12 cellular contexts compared by ENCODE assay signal in the genomic region with DNA sequence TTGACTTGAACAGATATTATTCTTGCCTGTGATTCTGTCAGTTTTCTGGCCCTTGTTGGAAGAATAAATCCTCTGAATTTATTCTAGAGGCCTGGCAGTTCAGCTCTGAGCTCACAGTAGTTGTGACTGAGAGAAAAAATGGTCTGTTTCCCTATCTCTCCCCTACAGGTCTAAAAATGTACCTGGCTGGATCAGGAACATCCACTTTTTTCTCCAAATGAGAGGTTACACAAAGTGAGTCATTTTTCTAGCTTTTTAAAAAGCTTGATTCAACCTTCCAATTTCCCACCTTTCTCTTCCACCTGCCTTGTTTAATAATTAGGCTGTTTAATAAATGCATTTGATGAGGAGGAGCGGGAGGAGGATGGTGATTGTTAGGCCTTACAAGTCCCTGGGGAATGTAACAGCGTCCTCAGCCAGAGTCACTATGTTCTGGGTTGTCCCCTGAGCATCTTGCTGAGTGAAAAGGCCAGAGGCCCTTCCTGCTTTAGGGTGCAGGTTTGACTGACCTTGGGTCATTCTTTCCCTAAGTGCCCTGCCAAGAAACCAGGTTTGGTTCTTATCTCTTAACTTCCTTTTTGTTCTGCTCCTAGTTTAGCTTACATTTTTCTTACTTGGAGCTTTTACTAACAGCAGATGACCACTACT.
DNase-seq lines count a peak whose midpoint lies in the region; ATAC-seq and TF ChIP-seq lines count a peak whose summit lies in the region.
"Had no signal": no experiment of that assay in that cellular context is flagged by ENCODE, and none has a peak within 500 bp of the region (broad histone marks: within the 10 kb centered on the region; RNA-seq: fewer than 3 reads in every experiment).

No MANE protein-coding gene starts in this region.

- BruUV-seq in PC-3 (replicated peaks; lab: Mats Ljungman, UMichigan) = TSS peak; percentile 56

- TF ChIP-seq POLR2A in lower leg skin (IDR thresholded peaks at IDR 0.05) = no peak

- H3K4me3 ChIP-seq in PC-3 (ENCODE audit: low read length) (no peak overlapping the region), smooth muscle cell (no peak overlapping the region), lower leg skin (ENCODE audit: low read depth, poor library complexity, severe bottlenecking) (no peak overlapping the region)

- H3K27me3 Mint-ChIP-seq in activated CD4-positive, alpha-beta T cell treated with anti-CD3 and anti-CD28 coated beads, Interleukin-2, amount 10 ng/mL, durations not matched to agents 7 days and 5 days = no peaks in the 10 kb centered on the region
- H3K27me3 Mint-ChIP-seq in HFFc6 (ENCODE audit: insufficient read depth) = no peaks in the 10 kb centered on the region

- H4K20me1 ChIP-seq in PC-3 (ENCODE audit: low read length) (no peaks in the 10 kb centered on the region), smooth muscle cell (ENCODE audit: low read depth) (no peaks in the 10 kb centered on the region)

- H2AFZ ChIP-seq in PC-3 (ENCODE audit: low read length) = peak overlapping the region; percentile 23
- H2AFZ ChIP-seq in smooth muscle cell (ENCODE audit: low read depth) = no peak overlapping the region

- H3F3A ChIP-seq in PC-3 (ENCODE audit: low read length, unreplicated experiment) (peaks cover 20% of the 10 kb centered on the region), smooth muscle cell (ENCODE audit: low read depth) (no peaks in the 10 kb centered on the region)

- DNase-seq in activated CD4-positive, alpha-beta T cell treated with anti-CD3 and anti-CD28 coated beads, Interleukin-2, amount 10 ng/mL, durations not matched to agents 7 days and 5 days = no peak
- no peak for DNase-seq in activated CD4-positive, alpha-beta T cell treated with anti-CD3 and anti-CD28 coated beads for 48 hours
- DNase-seq in HFFc6 = no peak
- DNase-seq in PC-3 = peak; percentile 62
- DNase-seq in smooth muscle cell (lab: John Stamatoyannopoulos, UW; ENCODE audit: unreplicated experiment) = no peak
- no peak for DNase-seq in lower leg skin (ENCODE audit: low spot score in 2 of 2)
- DNase-seq in NCI-H2196 treated with DMSO at 0.1 percent for 48 hours (lab: John Stamatoyannopoulos, UW; ENCODE audit: unreplicated experiment) = no peak
- DNase-seq: ACHN, NCI-H187 had no signal

- peak; percentile 23 for ATAC-seq in PC-3
- ATAC-seq in HG03135 (IDR thresholded peaks at IDR 0.05; ENCODE audit: unreplicated experiment) = no peak

- 78% methylated on average over 2 of the region's 2 CpGs for WGBS in smooth muscle cell (ENCODE audit: low lambda C conversion rate)
- 80 to 82% methylated on average over 2 of the region's 2 CpGs for WGBS in lower leg skin, 2 donors

- H3K79me2 ChIP-seq in PC-3 (ENCODE audit: low read length) (0 out of 2 replicates have a peak, but pooled peaks cover 4% of the 10 kb centered on the region), smooth muscle cell (ENCODE audit: low read depth) (no peaks in the 10 kb centered on the region)

- H3K27ac ChIP-seq in PC-3 (ENCODE audit: low read length) = peak overlapping the region; percentile 99
- H3K27ac ChIP-seq in smooth muscle cell (ENCODE audit: low read depth) = peak overlapping the region; percentile 29

- CTCF ChIA-PET in activated CD4-positive, alpha-beta T cell treated with anti-CD3 and anti-CD28 coated beads, Interleukin-2, amount 10 ng/mL, durations not matched to agents 7 days and 5 days (lab: Charles Lee) = interaction anchor here (0.5 to 3.8 kb wide), 15 partner anchors 9 to 61 kb away, joined by 3 to 14 read pairs (median 4); no protein-coding TSS in a partner anchor
- CTCF ChIA-PET in PC-3 (lab: Charles Lee) = interaction anchor here (0.8 to 1.6 kb wide), 4 partner anchors 18 to 504 kb away, joined by 3 read pairs; no protein-coding TSS in a partner anchor

- H3K4me1 ChIP-seq in PC-3 (ENCODE audit: insufficient read depth, low read length) (peaks cover 45% of the 10 kb centered on the region), smooth muscle cell (ENCODE audit: low read depth) (no peaks in the 10 kb centered on the region)

- TF ChIP-seq CTCF in HFFc6 (IDR thresholded peaks at IDR 0.05) (no peak), PC-3 (conservative IDR thresholded peaks at IDR 0.05; ENCODE audit: low read depth, low read length) (no peak), smooth muscle cell (IDR thresholded peaks at IDR 0.05; ENCODE audit: borderline replicate concordance, insufficient read depth, poor library complexity, severe bottlenecking) (no peak), lower leg skin (IDR thresholded peaks at IDR 0.05) (no peak)

- H3K36me3 ChIP-seq in PC-3 (ENCODE audit: low read depth, low read length) (no peaks in the 10 kb centered on the region), smooth muscle cell (ENCODE audit: low read depth) (no peaks in the 10 kb centered on the region)

- H3K27ac Mint-ChIP-seq in activated CD4-positive, alpha-beta T cell treated with anti-CD3 and anti-CD28 coated beads, Interleukin-2, amount 10 ng/mL, durations not matched to agents 7 days and 5 days = peak overlapping the region; percentile 86
- H3K27ac Mint-ChIP-seq in HFFc6 = peak overlapping the region; percentile 96
- H3K27ac Mint-ChIP-seq: progenitor cell of endocrine pancreas had no signal

- H3K4me1 Mint-ChIP-seq in activated CD4-positive, alpha-beta T cell treated with anti-CD3 and anti-CD28 coated beads, Interleukin-2, amount 10 ng/mL, durations not matched to agents 7 days and 5 days = peaks cover 65% of the 10 kb centered on the region
- peaks cover 32% of the 10 kb centered on the region for H3K4me1 Mint-ChIP-seq in HFFc6 (ENCODE audit: low read depth)

- POLR2A ChIA-PET in activated CD4-positive, alpha-beta T cell treated with anti-CD3 and anti-CD28 coated beads, Interleukin-2, amount 10 ng/mL, durations not matched to agents 7 days and 5 days (lab: Charles Lee) = no interaction called here
- POLR2A ChIA-PET in PC-3 (lab: Charles Lee; ENCODE audit: unreplicated experiment) = interaction anchor here (0.5 to 2.0 kb wide), 9 partner anchors 13 to 354 kb away, joined by 3 to 29 read pairs (median 5); no protein-coding TSS in a partner anchor

- H3K27me3 ChIP-seq in PC-3 (ENCODE audit: low read length) (no peaks in the 10 kb centered on the region), smooth muscle cell (ENCODE audit: low read depth) (no peaks in the 10 kb centered on the region)

- peaks cover 12% of the 10 kb centered on the region for H3K9me3 Mint-ChIP-seq in activated CD4-positive, alpha-beta T cell treated with anti-CD3 and anti-CD28 coated beads, Interleukin-2, amount 10 ng/mL, durations not matched to agents 7 days and 5 days
- no peaks in the 10 kb centered on the region for H3K9me3 Mint-ChIP-seq in HFFc6

- no peak overlapping the region for H3K4me3 Mint-ChIP-seq in activated CD4-positive, alpha-beta T cell treated with anti-CD3 and anti-CD28 coated beads, Interleukin-2, amount 10 ng/mL, durations not matched to agents 7 days and 5 days
- H3K4me3 Mint-ChIP-seq in HFFc6 = peak overlapping the region; percentile 52
- H3K4me3 Mint-ChIP-seq: brain had no signal

- no peaks in the 10 kb centered on the region for H3K9me3 ChIP-seq in PC-3 (ENCODE audit: low read length)
- H3K9me3 ChIP-seq in smooth muscle cell (replicated peaks; ENCODE audit: low read depth) = no peaks in the 10 kb centered on the region

- H3K4me2 ChIP-seq in PC-3 (ENCODE audit: low read length) = peak overlapping the region; percentile 47
- H3K4me2 ChIP-seq in smooth muscle cell = no peak overlapping the region

- H3K9ac ChIP-seq in PC-3 (ENCODE audit: low read length) (peak overlapping the region; percentile 90), smooth muscle cell (ENCODE audit: low read depth) (no peak overlapping the region)

- no peaks in the 10 kb centered on the region for H3K9me2 ChIP-seq in PC-3 (replicated peaks; ENCODE audit: low read length)

- intact Hi-C loops in PC-3 (cut with micrococcal nuclease) = loop anchor here (1.0 kb wide), 2 partner anchors 17 to 36 kb away; no protein-coding TSS in a partner anchor
- intact Hi-C loops in lower leg skin (cut with DNase I; ENCODE audit: low total_unique reads) = no loop called here

- H3K36me3 Mint-ChIP-seq in activated CD4-positive, alpha-beta T cell treated with anti-CD3 and anti-CD28 coated beads, Interleukin-2, amount 10 ng/mL, durations not matched to agents 7 days and 5 days (ENCODE audit: low read depth) = peaks cover 11% of the 10 kb centered on the region
- H3K36me3 Mint-ChIP-seq in HFFc6 (ENCODE audit: low read depth) = no peaks in the 10 kb centered on the region; the same call in 1 of the 2 replicates
- H3K36me3 Mint-ChIP-seq: brain had no signal
